ENCODE assay signal across 24 cellular contexts in the genomic region with DNA sequence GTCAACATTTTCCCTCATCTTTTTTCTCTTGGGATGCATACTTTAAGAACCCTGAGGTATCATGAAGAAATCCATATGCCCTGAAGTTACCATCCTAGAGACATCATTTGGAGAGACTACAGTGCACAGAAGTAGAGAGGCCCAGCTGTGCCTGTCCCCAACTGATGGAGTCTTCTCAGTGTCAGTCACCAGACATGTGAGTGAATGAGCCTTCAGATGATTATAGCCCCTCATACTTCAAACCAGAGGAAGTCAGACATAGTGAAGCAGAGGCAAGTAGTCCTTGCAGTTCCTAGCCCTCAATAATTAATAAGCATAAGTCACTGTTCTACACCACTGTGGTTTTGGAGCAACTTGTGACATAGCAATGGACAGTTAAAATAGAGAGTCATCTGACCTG.
"Had no signal": no experiment of that assay in that cellular context is flagged by ENCODE, and none has a peak within 500 bp of the region (broad histone marks: within the 10 kb centered on the region; RNA-seq: fewer than 3 reads in every experiment).

No MANE protein-coding gene starts in this region.

- H3K36me3 ChIP-seq: cardiac muscle cell, esophagus squamous epithelium, gastrocnemius medialis, left ventricle myocardium inferior, spleen, thyroid gland had no signal

- H3K9me3 Mint-ChIP-seq: endodermal cell had no signal

- H3K27me3 Mint-ChIP-seq: activated naive CD4-positive, alpha-beta T cell treated with anti-CD3 and anti-CD28 coated beads, Interleukin-2, amount 10 ng/mL, durations not matched to agents 7 days and 5 days; naive thymus-derived CD8-positive, alpha-beta T cell had no signal

- H3K4me3 Mint-ChIP-seq: activated naive CD4-positive, alpha-beta T cell treated with anti-CD3 and anti-CD28 coated beads, Interleukin-2, amount 10 ng/mL, durations not matched to agents 7 days and 5 days; activated T-cell treated with anti-CD3 and anti-CD28 coated beads, Interleukin-2, amount 50 U/mL, for 72 hours; endodermal cell; T-helper 2 cell treated with Interferon-gamma antibody and Interleukin-4, amounts not matched to agents 5 μg/mL and 100 μg/mL, for 36 hours had no signal

- DNase-seq: activated CD4-positive, alpha-beta T cell treated with anti-CD3 and anti-CD28 coated beads for 1 hour; activated CD4-positive, alpha-beta T cell treated with anti-CD3 and anti-CD28 coated beads, Interleukin-2, amount 50 U/mL, for 1 hour; activated CD8-positive, alpha-beta memory T cell treated with anti-CD3 and anti-CD28 coated beads for 24 hours; activated CD8-positive, alpha-beta memory T cell treated with anti-CD3 and anti-CD28 coated beads, Interleukin-2, amount 50 U/mL, for 48 hours; activated effector memory CD4-positive, alpha-beta T cell treated with Interleukin-2 at 50 U/mL for 16 hours; activated naive CD4-positive, alpha-beta T cell treated with anti-CD3 and anti-CD28 coated beads, Interleukin-2, amount 10 ng/mL, durations not matched to agents 7 days and 5 days; activated T-cell treated with anti-CD3 and anti-CD28 coated beads, Interleukin-2, amount 50 U/mL, for 72 hours; anterior cingulate cortex; body of pancreas; cortex of kidney; endodermal cell; esophagus squamous epithelium; gastrocnemius medialis; hippocampal formation; left ventricle myocardium inferior; naive thymus-derived CD8-positive, alpha-beta T cell; retina; spleen; stimulated activated CD4-positive, alpha-beta T cell treated with anti-CD3 and anti-CD28 coated beads, Interleukin-4, amount 100 ng/mL, for 24 hours; stimulated activated naive CD4-positive, alpha-beta T cell treated with Interleukin-2 at 50 U/mL for 16 hours; substantia nigra; thyroid gland had no signal

- H3K27ac ChIP-seq: body of pancreas, cardiac muscle cell, esophagus squamous epithelium, gastrocnemius medialis, left ventricle myocardium inferior, spleen, thyroid gland had no signal

- H3K9me3 ChIP-seq: body of pancreas, esophagus squamous epithelium, gastrocnemius medialis, left ventricle myocardium inferior, spleen, thyroid gland had no signal

- H3K27ac Mint-ChIP-seq: activated naive CD4-positive, alpha-beta T cell treated with anti-CD3 and anti-CD28 coated beads, Interleukin-2, amount 10 ng/mL, durations not matched to agents 7 days and 5 days; activated T-cell treated with anti-CD3 and anti-CD28 coated beads, Interleukin-2, amount 50 U/mL, for 72 hours; endodermal cell; T-helper 2 cell treated with Interferon-gamma antibody and Interleukin-4, amounts not matched to agents 5 μg/mL and 100 μg/mL, for 36 hours had no signal
